Comparison of ENCODE assay signal across 9 cellular contexts in genomic region chr15:81809543-81809942, GRCh38.
A peak's percentile ranks its signal among the peaks of the same experiment; 100 is the strongest.
DNase-seq lines count a peak whose midpoint lies in the region; ATAC-seq and TF ChIP-seq lines count a peak whose summit lies in the region.
"Had no signal": no experiment of that assay in that cellular context is flagged by ENCODE, and none has a peak within 500 bp of the region (broad histone marks: within the 10 kb centered on the region; RNA-seq: fewer than 3 reads in every experiment).

No MANE protein-coding gene starts in this region.

- H3K79me1 ChIP-seq in neuronal stem cell (ENCODE audit: low read depth, low read length), result no peaks in the 10 kb centered on the region

- TF ChIP-seq EP300 in suprapubic skin (IDR thresholded peaks at IDR 0.05), result no peak

- no peak for TF ChIP-seq CTCF in suprapubic skin (IDR thresholded peaks at IDR 0.05)

- no peak overlapping the region for H3K4me3 ChIP-seq in Jurkat, Clone E6-1 (ENCODE audit: low read length)
- H3K4me3 ChIP-seq in suprapubic skin (no peak overlapping the region), neuronal stem cell (ENCODE audit: low read length in 2 of 2) (no peak overlapping the region)
- H3K4me3 ChIP-seq: stomach had no signal

- no peak overlapping the region for H2BK120ac ChIP-seq in neuronal stem cell (ENCODE audit: low read depth, low read length)

- no peak overlapping the region for H3K23ac ChIP-seq in neuronal stem cell (ENCODE audit: low read depth, low read length, poor library complexity)

- H3K4me2 ChIP-seq in neuronal stem cell (ENCODE audit: insufficient read depth, low read length, poor library complexity, severe bottlenecking), result no peak overlapping the region

- H3K4ac ChIP-seq in neuronal stem cell (ENCODE audit: low read length), result no peak overlapping the region

- H3K36me3 ChIP-seq in suprapubic skin (no peaks in the 10 kb centered on the region), neuronal stem cell (replicated peaks in 1 of 2; ENCODE audit: control insufficient read depth in 2 of 2, insufficient read depth in 2 of 2, low read length in 2 of 2) (no peaks in the 10 kb centered on the region)
- H3K36me3 ChIP-seq: stomach had no signal

- H3K4me1 ChIP-seq in suprapubic skin (no peaks in the 10 kb centered on the region), neuronal stem cell (ENCODE audit: control insufficient read depth in 2 of 2, insufficient read depth in 1 of 2, low read depth in 1 of 2, low read length in 2 of 2) (no peaks in the 10 kb centered on the region)
- H3K4me1 ChIP-seq: stomach had no signal

- no peak overlapping the region for H2BK5ac ChIP-seq in neuronal stem cell (ENCODE audit: low read length)

- H4K91ac ChIP-seq in neuronal stem cell (ENCODE audit: low read depth, low read length, poor library complexity), result no peak overlapping the region

- no peak overlapping the region for H4K8ac ChIP-seq in neuronal stem cell (ENCODE audit: low read depth, low read length)

- peak; percentile 7 for DNase-seq in EL
- peak; percentile 66 for DNase-seq in Jurkat, Clone E6-1 (ENCODE audit: low read depth, low spot score)
- peak; percentile 69 for DNase-seq in SHP77 treated with DMSO at 0.1 percent for 48 hours (lab: John Stamatoyannopoulos, UW)
- peak; percentile 65 for DNase-seq in left kidney (ENCODE audit: low read depth, low spot score)
- no peak for DNase-seq in suprapubic skin (ENCODE audit: low spot score in 2 of 2)
- DNase-seq in NOMO-1 treated with dmso at 0.1 percent for 144 hours (lab: John Stamatoyannopoulos, UW; ENCODE audit: unreplicated experiment), result no peak
- DNase-seq in neuronal stem cell (ENCODE audit: low spot score), result no peak
- DNase-seq: stomach had no signal

- ATAC-seq in GM18858 (IDR thresholded peaks at IDR 0.05; ENCODE audit: unreplicated experiment), result no peak

- 46% methylated on average over 4 of the region's 4 CpGs for WGBS in suprapubic skin
- WGBS in neuronal stem cell (ENCODE audit: extremely low coverage in 2 of 2, insufficient read length in 2 of 2, insufficient replicate concordance in 1 of 2), 2 donors, result no CpG with 5 or more reads among the region's 4 CpGs

- no peak overlapping the region for H2BK12ac ChIP-seq in neuronal stem cell (ENCODE audit: low read length)

- no peak overlapping the region for H3K9ac ChIP-seq in neuronal stem cell (ENCODE audit: low read depth, low read length, poor library complexity)

- TF ChIP-seq POLR2A in suprapubic skin (IDR thresholded peaks at IDR 0.05), result no peak

- H2AFZ ChIP-seq in neuronal stem cell (ENCODE audit: low read length), result no peak overlapping the region

- no peak overlapping the region for H3K27ac ChIP-seq in suprapubic skin
- no peak overlapping the region for H3K27ac ChIP-seq in neuronal stem cell (replicated peaks; ENCODE audit: low read length)
- H3K27ac ChIP-seq: stomach had no signal

- H3K27me3 ChIP-seq in suprapubic skin (no peaks in the 10 kb centered on the region), neuronal stem cell (ENCODE audit: control insufficient read depth in 3 of 3, insufficient read depth in 3 of 3, low read depth in 1 of 3, low read length in 3 of 3) (no peaks in the 10 kb centered on the region)
- H3K27me3 ChIP-seq: stomach had no signal

- H3K9me3 ChIP-seq in suprapubic skin (no peaks in the 10 kb centered on the region), neuronal stem cell (replicated peaks in 1 of 2; ENCODE audit: control insufficient read depth in 2 of 2, insufficient read depth in 1 of 2, low read depth in 1 of 2, low read length in 2 of 2) (no peaks in the 10 kb centered on the region)
- H3K9me3 ChIP-seq: stomach had no signal

- no peak overlapping the region for H3K14ac ChIP-seq in neuronal stem cell (ENCODE audit: low read length)

- no peak overlapping the region for H2BK15ac ChIP-seq in neuronal stem cell (ENCODE audit: low read length)

- no peak overlapping the region for H3K18ac ChIP-seq in neuronal stem cell (ENCODE audit: low read length)

- no peak overlapping the region for H2AK5ac ChIP-seq in neuronal stem cell (ENCODE audit: low read depth, low read length)

Comparison
In these comparisons a context has a peak if more than half of its experiments do, and no peak if none do; other contexts are left out.
1. DNase-seq: peak in EL (single experiment), Jurkat, Clone E6-1 (single experiment), SHP77 treated with DMSO at 0.1 percent for 48 hours (single experiment) and left kidney (single experiment); none in suprapubic skin (0 of 2), NOMO-1 treated with dmso at 0.1 percent for 144 hours (single experiment) and neuronal stem cell (single experiment).